1 cellular context compared by ENCODE assay signal in genomic region chr14:104821229-104821945, GRCh38.
TF ChIP-seq lines count a peak whose summit lies in the region.

No MANE protein-coding gene starts in this region.

TF ChIP-seq in HepG2, 621 proteins besides CTCF, POLR2A, EP300 and RAD21 (continued from another document and continues in another):
- peak; percentile 8; the same call in 1 of the 2 replicates for TF ChIP-seq THAP9 (CRISPR knock-in tag; IDR thresholded peaks at IDR 0.05; ENCODE audit: borderline replicate concordance)
- no peak for TF ChIP-seq ATF3 (CRISPR knock-in tag; IDR thresholded peaks at IDR 0.05)
- no peak for TF ChIP-seq TRAFD1 (CRISPR knock-in tag; IDR thresholded peaks at IDR 0.05; ENCODE audit: borderline replicate concordance)
- peak; percentile 71 for TF ChIP-seq ZFX (CRISPR knock-in tag; IDR thresholded peaks at IDR 0.05; ENCODE audit: low read depth)
- no peak for TF ChIP-seq YEATS2 (CRISPR knock-in tag; IDR thresholded peaks at IDR 0.05; ENCODE audit: borderline replicate concordance)
- no peak; the same call in 1 of the 2 replicates for TF ChIP-seq ZNF350 (CRISPR knock-in tag; IDR thresholded peaks at IDR 0.05; ENCODE audit: borderline replicate concordance, low read depth)
- TF ChIP-seq ZFY (CRISPR knock-in tag; IDR thresholded peaks at IDR 0.05): peak; percentile 43
- TF ChIP-seq LBX2 (CRISPR knock-in tag; IDR thresholded peaks at IDR 0.05; ENCODE audit: borderline replicate concordance): no peak
- TF ChIP-seq DRAP1 (CRISPR knock-in tag; IDR thresholded peaks at IDR 0.05): no peak
- no peak for TF ChIP-seq HNF1A (IDR thresholded peaks at IDR 0.05; ENCODE audit: low read depth)
- peak; percentile 37; the same call in 1 of the 2 replicates for TF ChIP-seq HNF1A (CRISPR knock-in tag; IDR thresholded peaks at IDR 0.05; ENCODE audit: borderline replicate concordance)
- TF ChIP-seq CHD4 (IDR thresholded peaks at IDR 0.05; ENCODE audit: borderline replicate concordance, low read length): no peak
- no peak for TF ChIP-seq FOXJ3 (CRISPR knock-in tag; IDR thresholded peaks at IDR 0.05; ENCODE audit: borderline replicate concordance)
- TF ChIP-seq HNRNPK (IDR thresholded peaks at IDR 0.05; ENCODE audit: low read depth, low read length, poor library complexity, severe bottlenecking): no peak
- TF ChIP-seq SMARCE1 (IDR thresholded peaks at IDR 0.05; ENCODE audit: borderline replicate concordance): no peak
- TF ChIP-seq ATF7-NPFF (CRISPR knock-in tag; IDR thresholded peaks at IDR 0.05; ENCODE audit: low read depth): no peak; the same call in 1 of the 2 replicates
- TF ChIP-seq SAP130 (CRISPR knock-in tag; IDR thresholded peaks at IDR 0.05; ENCODE audit: low read depth): no peak; the same call in 1 of the 2 replicates
- no peak for TF ChIP-seq AKAP8 (CRISPR knock-in tag; IDR thresholded peaks at IDR 0.05)
- TF ChIP-seq KLF13 (CRISPR knock-in tag; IDR thresholded peaks at IDR 0.05): no peak
- TF ChIP-seq ZNF331 (CRISPR knock-in tag; IDR thresholded peaks at IDR 0.05): no peak
- no peak for TF ChIP-seq GATA4 (IDR thresholded peaks at IDR 0.05; ENCODE audit: borderline replicate concordance, low read depth)
- no peak for TF ChIP-seq BRF2 (CRISPR knock-in tag; IDR thresholded peaks at IDR 0.05)
- no peak for TF ChIP-seq KLF9 (CRISPR knock-in tag; IDR thresholded peaks at IDR 0.05; ENCODE audit: low read depth)
- TF ChIP-seq ZNF451 (CRISPR knock-in tag; IDR thresholded peaks at IDR 0.05): no peak
- TF ChIP-seq ZNF142 (CRISPR knock-in tag; IDR thresholded peaks at IDR 0.05): no peak
- no peak for TF ChIP-seq BRCA1 (CRISPR knock-in tag; IDR thresholded peaks at IDR 0.05)
- no peak for TF ChIP-seq KLF6 (CRISPR knock-in tag; IDR thresholded peaks at IDR 0.05)
- no peak for TF ChIP-seq ARNT2 (CRISPR knock-in tag; IDR thresholded peaks at IDR 0.05; ENCODE audit: low read depth)
- no peak for TF ChIP-seq TMF1 (CRISPR knock-in tag; IDR thresholded peaks at IDR 0.05; ENCODE audit: low read depth)
- TF ChIP-seq ZSCAN21 (CRISPR knock-in tag; IDR thresholded peaks at IDR 0.05; ENCODE audit: borderline replicate concordance): no peak
- TF ChIP-seq NR2F1 (CRISPR knock-in tag; IDR thresholded peaks at IDR 0.05): no peak
- TF ChIP-seq PBX2 (CRISPR knock-in tag; IDR thresholded peaks at IDR 0.05): no peak
- no peak for TF ChIP-seq TAF1 (CRISPR knock-in tag; IDR thresholded peaks at IDR 0.05)
- no peak for TF ChIP-seq ZNF570 (CRISPR knock-in tag; IDR thresholded peaks at IDR 0.05; ENCODE audit: borderline replicate concordance)
- no peak for TF ChIP-seq MTERF4 (CRISPR knock-in tag; IDR thresholded peaks at IDR 0.05)
- TF ChIP-seq HIVEP1 (CRISPR knock-in tag; IDR thresholded peaks at IDR 0.05): no peak
- TF ChIP-seq ZNF619 (CRISPR knock-in tag; IDR thresholded peaks at IDR 0.05): no peak
- no peak for TF ChIP-seq HBP1 (CRISPR knock-in tag; IDR thresholded peaks at IDR 0.05; ENCODE audit: low read depth)
- TF ChIP-seq SIN3B (IDR thresholded peaks at IDR 0.05; ENCODE audit: low read length): no peak
- no peak for TF ChIP-seq MED8 (CRISPR knock-in tag; IDR thresholded peaks at IDR 0.05; ENCODE audit: insufficient replicate concordance)
